ENCODE assay signal across 21 cellular contexts in the genomic region with DNA sequence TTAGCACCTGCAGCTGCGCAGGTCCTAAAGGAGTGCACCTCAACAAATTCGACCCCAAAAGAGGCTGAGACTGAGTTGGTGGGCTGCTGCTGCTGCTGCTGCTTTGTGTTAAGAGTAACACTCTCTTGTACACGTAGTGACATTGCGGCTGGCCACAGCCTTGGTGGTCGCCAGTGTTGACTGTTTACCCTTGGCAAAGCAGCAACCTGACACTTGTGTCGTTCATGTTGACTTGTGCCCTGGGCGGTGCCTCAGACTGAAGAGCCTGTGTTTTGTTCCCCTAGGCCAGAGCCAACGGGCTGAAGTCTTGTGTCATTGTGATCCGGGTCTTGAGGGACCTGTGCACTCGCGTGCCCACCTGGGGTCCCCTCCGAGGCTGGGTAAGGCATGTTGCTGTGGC. TPM values are rescaled to one million over a fixed set of nuclear protein-coding genes. Genes with fewer than 3 reads are reported as not detected.
DNase-seq lines count a peak whose midpoint lies in the region; ATAC-seq and TF ChIP-seq lines count a peak whose summit lies in the region.
"Had no signal": no experiment of that assay in that cellular context is flagged by ENCODE, and none has a peak within 500 bp of the region (broad histone marks: within the 10 kb centered on the region; RNA-seq: fewer than 3 reads in every experiment).

No MANE protein-coding gene starts in this region.

- no peak overlapping the region for H3K4me2 ChIP-seq in SK-N-SH
- H3K4me2 ChIP-seq: BLaER1 had no signal

- H3K4me1 Mint-ChIP-seq in neural crest cell = no peaks in the 10 kb centered on the region

- CTCF ChIA-PET in SK-N-SH (lab: Yijun Ruan, JAX) = interaction anchor here (1.0 to 1.6 kb wide), 3 partner anchors 10 to 34 kb away, joined by 3 to 5 read pairs (median 3); no protein-coding TSS in a partner anchor

- TF ChIP-seq POLR2A in heart left ventricle (IDR thresholded peaks at IDR 0.05) (no peak), GM18951 (IDR thresholded peaks at IDR 0.05; ENCODE audit: extremely low read depth, insufficient read depth, insufficient read length) (peak; percentile 11)

- H2AFZ ChIP-seq in SK-N-SH (ENCODE audit: low read depth) = no peak overlapping the region

- TF ChIP-seq RAD21 in SK-N-SH (IDR thresholded peaks at IDR 0.05; ENCODE audit: low read length) = no peak

- no peak for ATAC-seq in Right ventricle myocardium inferior
- ATAC-seq in heart left ventricle = no peak
- ATAC-seq: PC-3 had no signal

- peaks cover 2% of the 10 kb centered on the region for H3K27me3 Mint-ChIP-seq in neural crest cell (ENCODE audit: low read depth)
- H3K27me3 Mint-ChIP-seq: CD4-positive, CD25-positive, alpha-beta regulatory T cell had no signal

- POLR2A ChIA-PET in SK-N-SH (lab: Yijun Ruan, JAX) = no interaction called here

- H3K9me3 Mint-ChIP-seq in neural crest cell = no peaks in the 10 kb centered on the region
- H3K9me3 Mint-ChIP-seq: CD4-positive, CD25-positive, alpha-beta regulatory T cell had no signal

- H4K20me1 ChIP-seq in SK-N-SH (ENCODE audit: insufficient read depth) = peaks cover 81% of the 10 kb centered on the region

- H3K9me3 ChIP-seq in heart left ventricle (no peaks in the 10 kb centered on the region), SK-N-SH (no peaks in the 10 kb centered on the region)
- H3K9me3 ChIP-seq: BLaER1, SJCRH30 had no signal

- intact Hi-C loops in Right ventricle myocardium inferior (cut with DNase I) (no loop called here), heart left ventricle (cut with DNase I) (no loop called here)

- H3K27ac Mint-ChIP-seq in neural crest cell (ENCODE audit: unreplicated experiment) = no peak overlapping the region
- H3K27ac Mint-ChIP-seq: CD4-positive, CD25-positive, alpha-beta regulatory T cell had no signal

- no peaks in the 10 kb centered on the region for H3K27me3 ChIP-seq in heart left ventricle
- H3K27me3 ChIP-seq in SK-N-SH (ENCODE audit: insufficient read depth) = no peaks in the 10 kb centered on the region
- H3K27me3 ChIP-seq: BLaER1, SJCRH30 had no signal

- WGBS in heart left ventricle, 4 donors = 89 to 98% (median 91%) methylated on average over 10 to 12 of the region's 12 CpGs
- WGBS in SK-N-SH (ENCODE audit: low lambda C conversion rate) = 100% methylated on average over 11 of the region's 12 CpGs

- peak overlapping the region; percentile 27 for H3K4me3 Mint-ChIP-seq in neural crest cell
- H3K4me3 Mint-ChIP-seq: CD4-positive, CD25-positive, alpha-beta regulatory T cell had no signal

- H3K9me2 ChIP-seq in SK-N-SH = no peaks in the 10 kb centered on the region

- H3K79me2 ChIP-seq in SK-N-SH (ENCODE audit: insufficient read depth) = peaks cover 70% of the 10 kb centered on the region

- peaks cover 7 to 96% (median 92%) of the 10 kb centered on the region in 9 donors for H3K36me3 ChIP-seq in heart left ventricle
- peaks cover 72 to 94% of the 10 kb centered on the region in 2 experiments for H3K36me3 ChIP-seq in SK-N-SH (replicated peaks in 1 of 2; ENCODE audit: control insufficient read depth in 1 of 2, insufficient read depth in 2 of 2, low read length in 1 of 2)

- no peak overlapping the region for H3K27ac ChIP-seq in heart left ventricle
- H3K27ac ChIP-seq in VCaP = peak overlapping the region; percentile 54
- no peak overlapping the region for H3K27ac ChIP-seq in SK-N-SH (ENCODE audit: low read depth in 2 of 2, low read length in 1 of 2)
- H3K27ac ChIP-seq: BLaER1, SJCRH30 had no signal

- TF ChIP-seq EP300 in SK-N-SH (IDR thresholded peaks at IDR 0.05; ENCODE audit: borderline replicate concordance in 1 of 2, low read depth in 1 of 2, low read length in 1 of 2) = no peak

- peaks cover 0 to 3% (median 0%) of the 10 kb centered on the region in 12 donors for H3K4me1 ChIP-seq in heart left ventricle
- H3K4me1 ChIP-seq in SK-N-SH (ENCODE audit: control insufficient read depth in 1 of 2, insufficient read depth in 2 of 2, low read depth in 1 of 2, low read length in 1 of 2) = no peaks in the 10 kb centered on the region; a peak in 1 of 4 replicates
- H3K4me1 ChIP-seq: BLaER1, SJCRH30 had no signal

- H3K36me3 Mint-ChIP-seq in neural crest cell (ENCODE audit: low read depth) = peaks cover 18% of the 10 kb centered on the region

- no peak overlapping the region for H3K9ac ChIP-seq in SK-N-SH
- H3K9ac ChIP-seq: BLaER1 had no signal

- TF ChIP-seq CTCF in heart left ventricle (IDR thresholded peaks at IDR 0.05) (no peak), VCaP (conservative IDR thresholded peaks at IDR 0.05) (no peak), neural crest cell (conservative IDR thresholded peaks at IDR 0.05) (no peak), GM20000 (IDR thresholded peaks at IDR 0.05; ENCODE audit: extremely low read depth, missing control alignments) (no peak), SK-N-SH (IDR thresholded peaks at IDR 0.05) (no peak)

- in situ Hi-C loops in GM18951 (cut with MboI; ENCODE audit: low sequenced_read_pairs, unreplicated experiment) = no loop called here

- no peak overlapping the region for H3K4me3 ChIP-seq in heart left ventricle
- H3K4me3 ChIP-seq in SK-N-SH (ENCODE audit: low read depth in 2 of 2, low read length in 1 of 2) = no peak overlapping the region
- H3K4me3 ChIP-seq: BLaER1, SJCRH30 had no signal

- DNase-seq in Right ventricle myocardium inferior (ENCODE audit: missing footprints) (peak; percentile 8), heart left ventricle (no peak), neural crest cell (ENCODE audit: low read depth, low spot score) (no peak), GM20000 (ENCODE audit: low spot score) (no peak), SK-N-SH (no peak)
- DNase-seq: CD4-positive, CD25-positive, alpha-beta regulatory T cell; DMS53; H7; KBM-7; MV-4-11; NCI-H1105; NCI-H1436 treated with DMSO at 0.1 percent for 48 hours; NCI-H187 treated with DMSO at 0.1 percent for 48 hours; NCI-H446; NCI-H524 treated with DMSO at 0.1 percent for 48 hours; NCI-H774; PC-3; SJCRH30 had no signal

- H3F3A ChIP-seq in SK-N-SH (replicated peaks; ENCODE audit: insufficient read depth) = peaks cover 4% of the 10 kb centered on the region

TF ChIP-seq in SK-N-SH, 30 proteins besides CTCF, POLR2A, EP300 and RAD21 (continues in another document):
- TF ChIP-seq FOXJ3 (CRISPR knock-in tag; IDR thresholded peaks at IDR 0.05) (no peak), RFX5 (IDR thresholded peaks at IDR 0.05; ENCODE audit: low read length) (no peak), GATA2 (CRISPR knock-in tag; IDR thresholded peaks at IDR 0.05) (no peak), SMC3 (IDR thresholded peaks at IDR 0.05; ENCODE audit: low read depth, low read length) (no peak), TCF12 (IDR thresholded peaks at IDR 0.05) (no peak), RXRA (IDR thresholded peaks at IDR 0.05; ENCODE audit: borderline replicate concordance, low read depth) (no peak), POLR2AphosphoS5 (IDR thresholded peaks at IDR 0.05; ENCODE audit: low read depth, low read length) (no peak), JUND (IDR thresholded peaks at IDR 0.05) (no peak), RCOR1 (IDR thresholded peaks at IDR 0.05; ENCODE audit: low read length) (no peak), ELF1 (IDR thresholded peaks at IDR 0.05) (no peak), CHD2 (IDR thresholded peaks at IDR 0.05; ENCODE audit: low read length, partially characterized antibody) (no peak), EZH2phosphoT487 (IDR thresholded peaks at IDR 0.05; ENCODE audit: borderline replicate concordance, low read depth) (no peak), TEAD4 (IDR thresholded peaks at IDR 0.05; ENCODE audit: borderline replicate concordance, insufficient read depth) (no peak)
- TF ChIP-seq, protein P1, sequence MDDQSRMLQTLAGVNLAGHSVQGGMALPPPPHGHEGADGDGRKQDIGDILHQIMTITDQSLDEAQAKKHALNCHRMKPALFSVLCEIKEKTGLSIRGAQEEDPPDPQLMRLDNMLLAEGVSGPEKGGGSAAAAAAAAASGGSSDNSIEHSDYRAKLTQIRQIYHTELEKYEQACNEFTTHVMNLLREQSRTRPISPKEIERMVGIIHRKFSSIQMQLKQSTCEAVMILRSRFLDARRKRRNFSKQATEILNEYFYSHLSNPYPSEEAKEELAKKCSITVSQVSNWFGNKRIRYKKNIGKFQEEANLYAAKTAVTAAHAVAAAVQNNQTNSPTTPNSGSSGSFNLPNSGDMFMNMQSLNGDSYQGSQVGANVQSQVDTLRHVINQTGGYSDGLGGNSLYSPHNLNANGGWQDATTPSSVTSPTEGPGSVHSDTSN (IDR thresholded peaks at IDR 0.05) = no peak
- TF ChIP-seq, protein P2, sequence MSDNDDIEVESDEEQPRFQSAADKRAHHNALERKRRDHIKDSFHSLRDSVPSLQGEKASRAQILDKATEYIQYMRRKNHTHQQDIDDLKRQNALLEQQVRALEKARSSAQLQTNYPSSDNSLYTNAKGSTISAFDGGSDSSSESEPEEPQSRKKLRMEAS (IDR thresholded peaks at IDR 0.05; ENCODE audit: low read depth) = no peak

RNA-seq across cellular contexts. Expression of a gene that starts 22.4 kb away (rescaled TPM):
- total RNA-seq in Right ventricle myocardium inferior (28.0 TPM), heart left ventricle (10 to 100 TPM; 16.6 to 31.8 (median 25.7) TPM), neural crest cell (74.0 and 85.0 TPM in 2 replicates)
- polyA plus RNA-seq in heart left ventricle (10 to 100 TPM; 32.1 to 46.6 TPM), SK-N-SH (2012; rRNA removed) (108 and 115 TPM in 2 replicates)
- 28.1 and 48.7 TPM in 2 replicates for polyA plus RNA-seq in SK-N-SH (2012; cell fraction: cytosol; rRNA removed)
- 464 and 520 TPM in 2 replicates for polyA plus RNA-seq in SK-N-SH (2012; cell fraction: nucleus; rRNA removed)

RNA-seq across cellular contexts. Expression of a gene that starts 24.7 kb away (rescaled TPM):
- 101 TPM for total RNA-seq in Right ventricle myocardium inferior
- 100 to 1,000 TPM in 7 of 9 donors, 10 to 100 TPM in 2; 45.7 to 140 (median 118) TPM for total RNA-seq in heart left ventricle
- 10 to 100 TPM; 62.1 to 94.4 TPM for polyA plus RNA-seq in heart left ventricle
- 848 and 861 TPM in 2 replicates for total RNA-seq in neural crest cell
- polyA plus RNA-seq in SK-N-SH (2012; rRNA removed) = 203 and 229 TPM in 2 replicates
- polyA plus RNA-seq in SK-N-SH (2012; cell fraction: cytosol; rRNA removed) = 97.9 and 126 TPM in 2 replicates
- polyA plus RNA-seq in SK-N-SH (2012; cell fraction: nucleus; rRNA removed) = 699 and 751 TPM in 2 replicates

RNA-seq across cellular contexts. Expression of a gene that starts 39.1 kb away (rescaled TPM):
- 177 TPM for total RNA-seq in Right ventricle myocardium inferior
- 100 to 1,000 TPM in 8 of 9 donors, 10 to 100 TPM in 1; 98.9 to 204 (median 137) TPM for total RNA-seq in heart left ventricle
- polyA plus RNA-seq in heart left ventricle = 100 to 1,000 TPM in 1 of 2 donors, 10 to 100 TPM in 1; 98.9 to 118 TPM
- total RNA-seq in neural crest cell = 117 TPM in 2 replicates
- 52.5 and 53.6 TPM in 2 replicates for polyA plus RNA-seq in SK-N-SH (2012; rRNA removed)
- 20.5 and 31.8 TPM in 2 replicates for polyA plus RNA-seq in SK-N-SH (2012; cell fraction: cytosol; rRNA removed)
- 159 and 212 TPM in 2 replicates for polyA plus RNA-seq in SK-N-SH (2012; cell fraction: nucleus; rRNA removed)

RNA-seq across cellular contexts. Expression of a gene that starts 53.5 kb away (rescaled TPM):
- total RNA-seq in Right ventricle myocardium inferior = 71.4 TPM
- total RNA-seq in heart left ventricle = 100 to 1,000 TPM in 2 of 9 donors, 10 to 100 TPM in 7; 63.8 to 130 (median 91.9) TPM
- polyA plus RNA-seq in heart left ventricle = 10 to 100 TPM; 43.1 to 66.3 TPM
- total RNA-seq in neural crest cell = 94.5 and 99.5 TPM in 2 replicates
- polyA plus RNA-seq in SK-N-SH (2012; rRNA removed) = 61.4 and 66.6 TPM in 2 replicates
- polyA plus RNA-seq in SK-N-SH (2012; cell fraction: cytosol; rRNA removed) = 38.2 and 47.6 TPM in 2 replicates
- 97.7 and 150 TPM in 2 replicates for polyA plus RNA-seq in SK-N-SH (2012; cell fraction: nucleus; rRNA removed)
